8 cellular contexts compared by ENCODE assay signal in the genomic region with DNA sequence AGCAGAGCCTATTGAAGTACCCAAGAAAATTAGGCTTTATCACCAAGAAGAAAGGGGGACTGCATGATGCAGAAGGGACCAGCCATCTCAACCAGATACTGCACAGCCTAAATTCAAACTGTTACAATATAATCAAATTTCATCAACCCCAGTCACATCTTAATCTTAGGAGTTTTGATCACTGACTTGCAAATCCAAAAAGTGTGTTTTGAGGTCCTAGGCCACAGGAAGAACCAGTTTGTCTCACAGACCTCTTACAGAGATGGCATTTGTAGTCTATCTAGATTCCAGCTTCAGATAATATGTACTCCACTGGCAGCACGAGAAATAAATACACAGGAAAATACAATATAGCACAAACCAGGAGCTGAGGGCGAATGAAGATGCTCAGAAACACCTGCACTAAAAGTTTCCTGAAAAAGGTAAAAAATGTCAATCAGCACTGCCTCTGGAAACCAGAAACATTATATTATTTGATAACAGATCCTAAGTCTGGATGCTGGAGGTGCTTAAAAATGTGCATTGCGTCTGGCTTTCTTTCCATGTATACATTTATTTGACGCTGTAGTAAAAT. TPM values are rescaled to one million over a fixed set of nuclear protein-coding genes. Genes with fewer than 3 reads are reported as not detected.
DNase-seq lines count a peak whose midpoint lies in the region; ATAC-seq and TF ChIP-seq lines count a peak whose summit lies in the region.

No MANE protein-coding gene starts in this region.

- H3K36me3 ChIP-seq in CD4-positive, CD25-positive, alpha-beta regulatory T cell (ENCODE audit: control insufficient read depth, insufficient read depth, low read length) = peaks cover 9% of the 10 kb centered on the region
- H3K36me3 ChIP-seq in colonic mucosa = no peaks in the 10 kb centered on the region
- H3K36me3 ChIP-seq in osteoblast (ENCODE audit: insufficient read depth, low read length) = peaks cover 6% of the 10 kb centered on the region

- H3K27me3 ChIP-seq in CD4-positive, CD25-positive, alpha-beta regulatory T cell (ENCODE audit: control insufficient read depth, insufficient read depth, low read length) = no peaks in the 10 kb centered on the region
- no peaks in the 10 kb centered on the region for H3K27me3 ChIP-seq in colonic mucosa
- H3K27me3 ChIP-seq in osteoblast (ENCODE audit: insufficient read depth, low read length) = no peaks in the 10 kb centered on the region

- peak overlapping the region; percentile 96 to 99 (median 98) for H3K4me3 Mint-ChIP-seq in CD4-positive, CD25-positive, alpha-beta regulatory T cell

- H3K4me1 ChIP-seq in CD4-positive, CD25-positive, alpha-beta regulatory T cell (ENCODE audit: control insufficient read depth, insufficient read depth, low read length, poor library complexity, severe bottlenecking) = peaks cover 32% of the 10 kb centered on the region
- H3K4me1 ChIP-seq in colonic mucosa (no peaks in the 10 kb centered on the region), osteoblast (ENCODE audit: insufficient read depth, low read length) (peaks cover 15% of the 10 kb centered on the region)

- H3K27me3 Mint-ChIP-seq in CD4-positive, CD25-positive, alpha-beta regulatory T cell = no peaks in the 10 kb centered on the region

- no peak for ATAC-seq in CD4-positive, CD25-positive, alpha-beta regulatory T cell (ENCODE audit: low read depth in 2 of 2)
- no peak for ATAC-seq in HG02870 (IDR thresholded peaks at IDR 0.05; ENCODE audit: unreplicated experiment)
- no peak for ATAC-seq in left lobe of liver
- no peak for ATAC-seq in GM19023 (IDR thresholded peaks at IDR 0.05; ENCODE audit: unreplicated experiment)

- peaks cover 21% of the 10 kb centered on the region for H3K36me3 Mint-ChIP-seq in CD4-positive, CD25-positive, alpha-beta regulatory T cell

- no peaks in the 10 kb centered on the region for H3K9me3 ChIP-seq in CD4-positive, CD25-positive, alpha-beta regulatory T cell (ENCODE audit: control insufficient read depth in 2 of 2, low read length in 2 of 2)
- H3K9me3 ChIP-seq in colonic mucosa = no peaks in the 10 kb centered on the region
- H3K9me3 ChIP-seq in osteoblast (ENCODE audit: low read depth, low read length) = no peaks in the 10 kb centered on the region

- no peaks in the 10 kb centered on the region for H4K20me1 ChIP-seq in osteoblast (ENCODE audit: insufficient read depth, low read length)

- intact Hi-C loops in colonic mucosa (cut with DNase I) = no loop called here

- peak overlapping the region; percentile 20 to 91 for H3K9ac ChIP-seq in colonic mucosa (ENCODE audit: low read depth in 2 of 2, low read length in 2 of 2)

- peak overlapping the region; percentile 88 for H3K4me2 ChIP-seq in osteoblast (ENCODE audit: insufficient read depth, low read length)

- peak overlapping the region; percentile 100 for H3K27ac Mint-ChIP-seq in CD4-positive, CD25-positive, alpha-beta regulatory T cell

- no peak for TF ChIP-seq CTCF in NB4 (IDR thresholded peaks at IDR 0.05; ENCODE audit: low read depth, low read length)
- no peak for TF ChIP-seq CTCF in colonic mucosa (IDR thresholded peaks at IDR 0.05)
- no peak for TF ChIP-seq CTCF in osteoblast (IDR thresholded peaks at IDR 0.05; ENCODE audit: extremely low read depth, low read depth, low read length)

- DNase-seq in CD4-positive, CD25-positive, alpha-beta regulatory T cell = peak in 2 of 3 donors; percentile 19 to 42
- DNase-seq in NB4 (ENCODE audit: low read depth) = no peak
- DNase-seq in colonic mucosa = no peak
- no peak for DNase-seq in osteoblast (ENCODE audit: insufficient read length, low spot score, missing footprints)
- no peak for DNase-seq in NCI-H1436 (lab: John Stamatoyannopoulos, UW)
- no peak for DNase-seq in left lobe of liver (ENCODE audit: low spot score)

- peaks cover 0 to 8% (median under 1%) of the 10 kb centered on the region in 7 donors for H3K9me3 Mint-ChIP-seq in CD4-positive, CD25-positive, alpha-beta regulatory T cell

- peak overlapping the region; percentile 100 for H3K4me3 ChIP-seq in CD4-positive, CD25-positive, alpha-beta regulatory T cell (ENCODE audit: low read depth, low read length)
- H3K4me3 ChIP-seq in NB4 (ENCODE audit: low read depth, low read length) (peak overlapping the region; percentile 71), colonic mucosa (no peak overlapping the region), osteoblast (ENCODE audit: insufficient read depth, low read length) (peak overlapping the region; percentile 74)

- H3K27ac ChIP-seq in CD4-positive, CD25-positive, alpha-beta regulatory T cell (ENCODE audit: insufficient read depth, low read length, poor library complexity, severe bottlenecking) = peak overlapping the region; percentile 94
- H3K27ac ChIP-seq in colonic mucosa (peak overlapping the region; percentile 80), osteoblast (ENCODE audit: low read depth, low read length) (peak overlapping the region; percentile 91)

- H3K79me2 ChIP-seq in osteoblast (ENCODE audit: insufficient read depth, low read length) = peaks cover 2% of the 10 kb centered on the region

- H2AFZ ChIP-seq in osteoblast (ENCODE audit: low read length) = peak overlapping the region; percentile 82

- H3K4me1 Mint-ChIP-seq in CD4-positive, CD25-positive, alpha-beta regulatory T cell = peaks cover 12 to 49% (median 28%) of the 10 kb centered on the region in 4 donors

- no peak for TF ChIP-seq POLR2A in NB4 (IDR thresholded peaks at IDR 0.05; ENCODE audit: extremely low read depth, insufficient read length)

RNA-seq across cellular contexts. Expression of a gene that starts 0.7 kb away (rescaled TPM):
- total RNA-seq in CD4-positive, CD25-positive, alpha-beta regulatory T cell = 125 TPM
- polyA plus RNA-seq in CD4-positive, CD25-positive, alpha-beta regulatory T cell = 10 to 100 TPM; 79.3 to 91.5 (median 82.7) TPM
- total RNA-seq in colonic mucosa = 10 to 100 TPM; 14.9 to 20.9 TPM
- total RNA-seq in osteoblast = 21.5 and 21.7 TPM in 2 replicates
- 12.4 TPM for total RNA-seq in left lobe of liver

RNA-seq across cellular contexts. Expression of a gene that starts 18.1 kb away (rescaled TPM):
- total RNA-seq in CD4-positive, CD25-positive, alpha-beta regulatory T cell = 35.9 TPM
- 10 to 100 TPM in 3 of 4 donors, 1 to 10 TPM in 1; 9.7 to 14.5 (median 12.2) TPM for polyA plus RNA-seq in CD4-positive, CD25-positive, alpha-beta regulatory T cell
- 10 to 100 TPM; 17.8 to 27.8 TPM for total RNA-seq in colonic mucosa
- 10.5 and 11.5 TPM in 2 replicates for total RNA-seq in osteoblast
- total RNA-seq in left lobe of liver = 5.0 TPM

RNA-seq across cellular contexts. Expression of a gene that starts 37.6 kb away (rescaled TPM):
- 279 TPM for total RNA-seq in CD4-positive, CD25-positive, alpha-beta regulatory T cell
- 10 to 100 TPM; 67.4 to 100.0 (median 71.2) TPM for polyA plus RNA-seq in CD4-positive, CD25-positive, alpha-beta regulatory T cell
- 10 to 100 TPM; 24.1 to 29.4 TPM for total RNA-seq in colonic mucosa
- 25.3 and 26.2 TPM in 2 replicates for total RNA-seq in osteoblast
- total RNA-seq in left lobe of liver = 9.5 TPM

RNA-seq across cellular contexts. Expression of a gene that starts 56.7 kb away (rescaled TPM):
- total RNA-seq in CD4-positive, CD25-positive, alpha-beta regulatory T cell = 62.3 TPM
- 1 to 10 TPM; 4.5 to 9.5 (median 6.8) TPM for polyA plus RNA-seq in CD4-positive, CD25-positive, alpha-beta regulatory T cell
- total RNA-seq in colonic mucosa (1 to 10 TPM; 4.1 to 8.7 TPM), osteoblast (16.3 and 17.4 TPM in 2 replicates), left lobe of liver (3.0 TPM)

Comparison
In these comparisons a context has a peak if more than half of its experiments do, and no peak if none do; other contexts are left out.
1. DNase-seq: peak in CD4-positive, CD25-positive, alpha-beta regulatory T cell (2 of 3); none in NB4 (single experiment), colonic mucosa (single experiment), osteoblast (single experiment), NCI-H1436 (single experiment) and left lobe of liver (single experiment).
2. Peak in every context shown above with its lines, with median percentiles within 50 percentile points of each other: H3K27ac ChIP-seq.